8 cellular contexts compared by ENCODE assay signal in the genomic region with DNA sequence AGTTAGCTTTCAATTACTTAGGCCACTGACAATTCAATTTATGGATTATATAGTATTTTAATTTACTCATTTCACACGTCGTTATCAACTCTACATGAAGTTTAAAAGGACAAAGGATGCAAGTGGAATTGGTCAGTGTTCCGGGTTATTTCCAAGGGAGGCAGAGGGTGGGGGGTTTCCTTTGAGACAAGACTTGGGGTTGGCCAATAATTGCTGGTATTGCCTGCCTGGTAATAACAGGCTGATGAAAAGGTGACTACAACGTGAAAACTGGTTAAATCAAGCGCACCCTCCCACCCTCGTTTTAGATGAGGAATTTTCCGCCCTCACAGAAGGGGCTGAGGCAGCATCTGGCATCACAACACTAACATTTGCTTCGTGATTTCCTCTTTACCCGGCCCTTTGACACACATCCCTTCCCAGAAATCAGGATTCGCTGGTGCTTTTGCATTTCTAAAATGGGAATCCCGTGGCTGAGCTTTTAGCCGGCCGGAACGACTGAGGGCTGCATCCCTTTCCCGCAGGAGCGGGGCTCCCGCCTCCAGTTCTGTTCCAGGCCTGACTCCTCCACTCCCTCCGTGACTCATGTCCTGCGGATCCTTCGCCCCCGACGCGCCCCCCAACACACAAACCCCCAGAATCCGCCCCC. TPM values are rescaled to one million over a fixed set of nuclear protein-coding genes. Genes with fewer than 3 reads are reported as not detected.
DNase-seq lines count a peak whose midpoint lies in the region; ATAC-seq and TF ChIP-seq lines count a peak whose summit lies in the region.

No MANE protein-coding gene starts in this region.

- peak overlapping the region; percentile 77 for H3K4me2 ChIP-seq in OCI-LY7 (ENCODE audit: low read length)
- H3K4me2 ChIP-seq in smooth muscle cell: peak overlapping the region; percentile 83

- H3K9ac ChIP-seq in smooth muscle cell (ENCODE audit: low read depth): peak overlapping the region; percentile 87

- H2AFZ ChIP-seq in OCI-LY7 (ENCODE audit: low read length) (peak overlapping the region; percentile 83), smooth muscle cell (ENCODE audit: low read depth) (no peak overlapping the region)

- peaks cover 20% of the 10 kb centered on the region; the same call in 1 of the 2 replicates for H3K79me2 ChIP-seq in OCI-LY7 (ENCODE audit: insufficient read depth, low read depth, low read length)
- H3K79me2 ChIP-seq in smooth muscle cell (ENCODE audit: low read depth): peaks cover 20% of the 10 kb centered on the region

- peaks cover 16% of the 10 kb centered on the region for H3F3A ChIP-seq in smooth muscle cell (ENCODE audit: low read depth)

- H3K4me1 ChIP-seq in OCI-LY7 (ENCODE audit: insufficient read depth, low read length, poor library complexity, severe bottlenecking) (peaks cover 19% of the 10 kb centered on the region), smooth muscle cell (ENCODE audit: low read depth) (peaks cover 12% of the 10 kb centered on the region)

- DNase-seq in 8988T (peak; percentile 59), GM12865 (ENCODE audit: low read depth) (peak; percentile 35), OCI-LY7 (ENCODE audit: low spot score) (peak; percentile 54), MCF 10A (ENCODE audit: unreplicated experiment) (no peak), immature natural killer cell (no peak), smooth muscle cell (lab: John Stamatoyannopoulos, UW; ENCODE audit: unreplicated experiment) (no peak), ACHN (no peak)

- no peak for ATAC-seq in GM18498 (IDR thresholded peaks at IDR 0.05; ENCODE audit: unreplicated experiment)

- peaks cover 30% of the 10 kb centered on the region for H3K36me3 ChIP-seq in OCI-LY7 (ENCODE audit: insufficient read depth, low read length)
- H3K36me3 ChIP-seq in smooth muscle cell (ENCODE audit: low read depth): peaks cover 11% of the 10 kb centered on the region

- H3K27ac ChIP-seq in OCI-LY7 (ENCODE audit: low read depth, low read length, poor library complexity, severe bottlenecking): peak overlapping the region; percentile 71
- peak overlapping the region; percentile 95 for H3K27ac ChIP-seq in smooth muscle cell (ENCODE audit: low read depth)

- CTCF ChIA-PET in OCI-LY7 (lab: Charles Lee; ENCODE audit: unreplicated experiment) (no interaction called here), MCF 10A (lab: Yijun Ruan, JAX) (interaction anchor here (0.6 to 6.2 kb wide), 4 partner anchors 13 to 150 kb away, joined by 3 to 249 read pairs (median 4); no protein-coding TSS in a partner anchor)

- H3K27me3 ChIP-seq in smooth muscle cell (ENCODE audit: low read depth): no peaks in the 10 kb centered on the region

- H3K9me2 ChIP-seq in OCI-LY7 (ENCODE audit: insufficient read depth, low read length): no peaks in the 10 kb centered on the region

- peak overlapping the region; percentile 93 for H3K27ac Mint-ChIP-seq in MCF 10A (ENCODE audit: low read depth, unreplicated experiment)
- peak overlapping the region; percentile 82 to 95 (median 94) for H3K27ac Mint-ChIP-seq in immature natural killer cell

- BruUV-seq in OCI-LY7 (replicated peaks; lab: Mats Ljungman, UMichigan) (no TSS peak), MCF 10A (replicated peaks; lab: Mats Ljungman, UMichigan) (TSS peak; percentile 45)

- H3K9me3 ChIP-seq in OCI-LY7 (ENCODE audit: low read length) (no peaks in the 10 kb centered on the region), smooth muscle cell (replicated peaks; ENCODE audit: low read depth) (no peaks in the 10 kb centered on the region)

- H3K4me3 ChIP-seq in GM12865 (ENCODE audit: low read depth, low read length) (peak overlapping the region; percentile 52), OCI-LY7 (ENCODE audit: low read depth, low read length, poor library complexity, severe bottlenecking) (peak overlapping the region; percentile 76), smooth muscle cell (peak overlapping the region; percentile 54)

- peaks cover 13% of the 10 kb centered on the region for H4K20me1 ChIP-seq in OCI-LY7 (ENCODE audit: insufficient read depth, low read length)
- H4K20me1 ChIP-seq in smooth muscle cell (ENCODE audit: low read depth): peaks cover 32% of the 10 kb centered on the region

- in situ Hi-C loops in ACHN (cut with HindIII; ENCODE audit: low pct_ligation_motif_present, low pct_unique_long_range_greater_than_20kb, low sequenced_read_pairs): no loop called here

- peaks cover 16% of the 10 kb centered on the region for H3K36me3 Mint-ChIP-seq in MCF 10A (ENCODE audit: insufficient read depth, unreplicated experiment)
- peaks cover 25 to 29% (median 26%) of the 10 kb centered on the region in 3 donors for H3K36me3 Mint-ChIP-seq in immature natural killer cell

- no peak for TF ChIP-seq CTCF in GM12865 (IDR thresholded peaks at IDR 0.05; ENCODE audit: insufficient read depth, low read depth, low read length, missing control alignments)
- TF ChIP-seq CTCF in OCI-LY7 (conservative IDR thresholded peaks at IDR 0.05; ENCODE audit: low read length): no peak
- no peak for TF ChIP-seq CTCF in MCF 10A (IDR thresholded peaks at IDR 0.05; ENCODE audit: unreplicated experiment)
- no peak for TF ChIP-seq CTCF in smooth muscle cell (IDR thresholded peaks at IDR 0.05; ENCODE audit: borderline replicate concordance, insufficient read depth, poor library complexity, severe bottlenecking)

- no peaks in the 10 kb centered on the region for H3K9me3 Mint-ChIP-seq in MCF 10A (ENCODE audit: unreplicated experiment)
- peaks cover 0 to 2% (median 0%) of the 10 kb centered on the region in 6 donors for H3K9me3 Mint-ChIP-seq in immature natural killer cell

- POLR2A ChIA-PET in OCI-LY7 (lab: Charles Lee) (interaction anchor here (0.5 to 4.8 kb wide), 8 partner anchors 12 to 177 kb away, joined by 3 to 40 read pairs (median 3); no protein-coding TSS in a partner anchor), MCF 10A (lab: Yijun Ruan, JAX) (interaction anchor here (0.7 to 7.9 kb wide), 11 partner anchors 13 to 492 kb away, joined by 3 to 117 read pairs (median 5); no protein-coding TSS in a partner anchor)

- H3K4me3 Mint-ChIP-seq in MCF 10A (ENCODE audit: unreplicated experiment) (peak overlapping the region; percentile 81), immature natural killer cell (peak overlapping the region; percentile 89 to 97 (median 90))

- H3K27me3 Mint-ChIP-seq in MCF 10A (ENCODE audit: insufficient read depth, unreplicated experiment) (no peaks in the 10 kb centered on the region), immature natural killer cell (ENCODE audit: low read depth in 3 of 3) (peaks cover 20 to 41% (median 21%) of the 10 kb centered on the region in 3 donors)

- intact Hi-C loops in OCI-LY7 (cut with micrococcal nuclease; ENCODE audit: unreplicated experiment) (no loop called here), MCF 10A (cut with micrococcal nuclease) (loop anchor here (1.0 kb wide), 1 partner anchor 35 kb away; no protein-coding TSS in a partner anchor)

- WGBS in smooth muscle cell (ENCODE audit: low lambda C conversion rate): 2% methylated on average over 19 of the region's 24 CpGs

- H3K4me1 Mint-ChIP-seq in MCF 10A (ENCODE audit: insufficient read depth, unreplicated experiment): peaks cover 10% of the 10 kb centered on the region
- peaks cover 31 to 44% of the 10 kb centered on the region in 2 donors for H3K4me1 Mint-ChIP-seq in immature natural killer cell

RNA-seq across cellular contexts. Expression of a gene that starts 1.0 kb away (rescaled TPM):
- total RNA-seq in OCI-LY7 (2014; rRNA removed; shearing (Covaris generic)): 27.4 and 31.4 TPM in 2 replicates
- 24.7 and 35.8 TPM in 2 replicates for total RNA-seq in OCI-LY7 (2022)
- 6.0 and 6.2 TPM in 2 replicates for total RNA-seq in MCF 10A (2022)
- polyA plus RNA-seq in immature natural killer cell: 100 to 1,000 TPM in 2 of 3 donors, 10 to 100 TPM in 1; 90.5 to 197 (median 117) TPM
- total RNA-seq in smooth muscle cell: 29.3 and 29.5 TPM in 2 replicates
- 35.7 and 41.9 TPM in 2 replicates for polyA plus RNA-seq in smooth muscle cell

Comparison
In these comparisons a context has a peak if more than half of its experiments do, and no peak if none do; other contexts are left out.
1. DNase-seq: peak in 8988T (single experiment), GM12865 (single experiment) and OCI-LY7 (single experiment); none in MCF 10A (single experiment), immature natural killer cell (0 of 3), smooth muscle cell (single experiment) and ACHN (single experiment).
2. Peak in every context shown above with its lines, with median percentiles within 50 percentile points of each other: H3K4me3 ChIP-seq.